Comparison of ENCODE assay signal across 10 cellular contexts in the genomic region with DNA sequence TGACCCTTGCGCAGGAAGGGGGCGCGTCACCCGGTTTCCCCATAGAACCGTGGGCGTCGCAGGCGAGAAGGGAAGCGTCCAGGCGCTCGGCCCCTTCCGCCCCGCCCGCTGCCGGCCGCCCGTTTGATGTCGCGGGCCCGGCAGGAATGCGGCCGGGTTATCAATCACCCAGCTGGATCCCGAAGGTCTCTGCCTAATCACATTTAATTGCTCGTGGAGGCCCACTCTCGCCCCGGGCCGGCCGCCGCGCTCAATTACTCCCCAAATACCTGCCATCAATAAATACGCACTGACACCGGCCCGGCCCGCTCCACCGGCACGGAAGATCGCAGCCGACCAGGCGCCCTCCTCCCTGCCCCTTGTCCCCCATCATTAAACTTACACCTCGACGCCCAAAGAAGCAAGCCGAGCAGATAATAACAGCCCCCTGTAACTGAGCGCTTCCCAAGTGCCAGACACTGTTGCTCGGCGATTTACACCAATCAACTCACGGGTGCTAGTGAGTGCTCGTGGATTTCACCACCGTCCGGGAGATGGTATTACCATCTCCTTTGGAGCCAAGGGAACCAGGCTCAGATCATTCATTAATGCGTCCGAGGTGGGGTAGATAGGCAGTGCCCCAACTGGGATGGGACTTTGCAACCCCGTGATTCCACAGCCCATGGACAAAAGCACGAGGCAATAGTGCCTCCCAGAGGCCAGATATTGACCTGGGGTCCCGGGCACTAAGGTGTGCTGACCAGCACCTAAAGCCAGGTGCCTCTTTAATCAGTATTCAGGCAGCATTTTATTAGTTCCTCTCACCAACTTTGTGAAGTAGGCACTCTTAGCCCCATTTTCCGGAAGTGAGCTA. TPM values are rescaled to one million over a fixed set of nuclear protein-coding genes. Genes with fewer than 3 reads are reported as not detected.
A peak's percentile ranks its signal among the peaks of the same experiment; 100 is the strongest.
DNase-seq lines count a peak whose midpoint lies in the region; ATAC-seq, FAIRE-seq and TF ChIP-seq lines count a peak whose summit lies in the region.
"Had no signal": no experiment of that assay in that cellular context is flagged by ENCODE, and none has a peak within 500 bp of the region (broad histone marks: within the 10 kb centered on the region; RNA-seq: fewer than 3 reads in every experiment).

No MANE protein-coding gene starts in this region.

- H2AFZ ChIP-seq in GM23248 = peak overlapping the region; percentile 54
- H2AFZ ChIP-seq in PC-3 (ENCODE audit: low read length) = peak overlapping the region; percentile 86

- no peaks in the 10 kb centered on the region for H3K9me3 ChIP-seq in GM23248 (ENCODE audit: low read depth)
- H3K9me3 ChIP-seq in PC-3 (ENCODE audit: low read length) = no peaks in the 10 kb centered on the region
- no peaks in the 10 kb centered on the region for H3K9me3 ChIP-seq in psoas muscle

- BruUV-seq in PC-3 (replicated peaks; lab: Mats Ljungman, UMichigan) = no TSS peak

- in situ Hi-C loops in GM23248 (cut with MboI) = no loop called here

- peaks cover 41% of the 10 kb centered on the region for H3K27me3 ChIP-seq in GM23248 (replicated peaks; ENCODE audit: insufficient read depth)
- peaks cover 7% of the 10 kb centered on the region; the same call in 1 of the 2 replicates for H3K27me3 ChIP-seq in PC-3 (ENCODE audit: low read length)
- peaks cover 9 to 69% (median 31%) of the 10 kb centered on the region in 3 donors for H3K27me3 ChIP-seq in psoas muscle (ENCODE audit: insufficient read depth in 3 of 3, low read length in 2 of 3)

- H3F3A ChIP-seq in GM23248 (ENCODE audit: insufficient read depth) = no peaks in the 10 kb centered on the region
- H3F3A ChIP-seq in PC-3 (ENCODE audit: low read length, unreplicated experiment) = no peaks in the 10 kb centered on the region

- H3K79me2 ChIP-seq in GM23248 (ENCODE audit: insufficient read depth) (no peaks in the 10 kb centered on the region), PC-3 (ENCODE audit: low read length) (no peaks in the 10 kb centered on the region)

- DNase-seq in GM23248 = peak; percentile 57
- peak; percentile 62 for DNase-seq in PC-3
- no peak for DNase-seq in fibroblast of mammary gland (ENCODE audit: low read depth)
- no peak for DNase-seq in psoas muscle
- DNase-seq in GM12891 (ENCODE audit: insufficient read length, low spot score) = no peak
- no peak for DNase-seq in NCI-H2196 treated with DMSO at 0.1 percent for 48 hours (lab: John Stamatoyannopoulos, UW; ENCODE audit: unreplicated experiment)
- no peak for DNase-seq in NOMO-1 treated with dmso at 0.1 percent for 144 hours (lab: John Stamatoyannopoulos, UW; ENCODE audit: unreplicated experiment)
- DNase-seq: NCI-H226; stimulated activated naive CD4-positive, alpha-beta T cell treated with Interleukin-2 at 50 U/mL for 16 hours had no signal

- 5 to 7% methylated on average over 49 to 55 of the region's 55 CpGs for WGBS in GM23248 (ENCODE audit: low coverage in 1 of 2, low lambda C conversion rate in 2 of 2, missing lambda C conversion rate in 2 of 2), 2 experiments
- WGBS in psoas muscle, 3 donors = 3 to 4% (median 4%) methylated on average over 55 of the region's 55 CpGs

- H3K27ac ChIP-seq in GM23248 = no peak overlapping the region
- H3K27ac ChIP-seq in PC-3 (ENCODE audit: low read length) = no peak overlapping the region
- H3K27ac ChIP-seq in psoas muscle = no peak overlapping the region

- H3K4me3 ChIP-seq in GM23248 (peak overlapping the region; percentile 58), PC-3 (ENCODE audit: low read length) (peak overlapping the region; percentile 70), fibroblast of mammary gland (ENCODE audit: control insufficient read depth, low read depth, low read length) (no peak overlapping the region), psoas muscle (peak overlapping the region; percentile 39)

- H3K36me3 ChIP-seq in GM23248 (ENCODE audit: low read depth) (no peaks in the 10 kb centered on the region), PC-3 (ENCODE audit: low read depth, low read length) (no peaks in the 10 kb centered on the region), psoas muscle (ENCODE audit: insufficient read depth in 1 of 2, low read depth in 1 of 2) (no peaks in the 10 kb centered on the region)

- intact Hi-C loops in PC-3 (cut with micrococcal nuclease) = loop anchor here (2.0 kb wide), 1 partner anchor 317 kb away; no protein-coding TSS in a partner anchor
- intact Hi-C loops in psoas muscle (cut with DNase I) = loop anchor here (2.0 to 10.0 kb wide), 3 partner anchors 317 to 411 kb away; no protein-coding TSS in a partner anchor

- CTCF ChIA-PET in PC-3 (lab: Charles Lee) = no interaction called here

- peak overlapping the region; percentile 43 for H3K4me2 ChIP-seq in GM23248 (ENCODE audit: unreplicated experiment)
- peak overlapping the region; percentile 87 for H3K4me2 ChIP-seq in PC-3 (ENCODE audit: low read length)

- H3K9ac ChIP-seq in GM23248 = no peak overlapping the region
- no peak overlapping the region for H3K9ac ChIP-seq in PC-3 (ENCODE audit: low read length)

- ATAC-seq in PC-3 (peak; percentile 57; the same call in 1 of the 2 replicates), psoas muscle (peak in 3 of 4 donors; percentile 71 to 80 (median 71)), HG03342 (IDR thresholded peaks at IDR 0.05; ENCODE audit: unreplicated experiment) (no peak)

- H3K4me1 ChIP-seq in GM23248 (ENCODE audit: insufficient read depth) (peaks cover 21% of the 10 kb centered on the region), PC-3 (ENCODE audit: insufficient read depth, low read length) (no peaks in the 10 kb centered on the region), psoas muscle (no peaks in the 10 kb centered on the region)

- H4K20me1 ChIP-seq in GM23248 (ENCODE audit: insufficient read depth) = no peaks in the 10 kb centered on the region
- H4K20me1 ChIP-seq in PC-3 (ENCODE audit: low read length) = no peaks in the 10 kb centered on the region

- POLR2A ChIA-PET in PC-3 (lab: Charles Lee; ENCODE audit: unreplicated experiment) = no interaction called here

- no peak for FAIRE-seq in GM12891 (lab: Jason Lieb, UNC)

- TF ChIP-seq CTCF in PC-3 (conservative IDR thresholded peaks at IDR 0.05; ENCODE audit: low read depth, low read length) = peak; percentile 71
- TF ChIP-seq CTCF in fibroblast of mammary gland (conservative IDR thresholded peaks at IDR 0.05; ENCODE audit: control insufficient read depth, insufficient read depth, low read depth, low read length) = peak; percentile 28
- peak; percentile 41 for TF ChIP-seq CTCF in psoas muscle (IDR thresholded peaks at IDR 0.05)

- H3K9me2 ChIP-seq in GM23248 (ENCODE audit: insufficient read depth) (no peaks in the 10 kb centered on the region), PC-3 (replicated peaks; ENCODE audit: low read length) (no peaks in the 10 kb centered on the region)

- no peak for TF ChIP-seq POLR2A in GM12891 (IDR thresholded peaks at IDR 0.05; ENCODE audit: low read depth, low read length)

TF ChIP-seq in GM12891, 5 proteins besides CTCF, POLR2A, EP300 and RAD21:
- no peak for TF ChIP-seq POU2F2 (IDR thresholded peaks at IDR 0.05; ENCODE audit: low read depth, low read length)
- no peak for TF ChIP-seq SPI1 (IDR thresholded peaks at IDR 0.05; ENCODE audit: low read depth, low read length)
- no peak for TF ChIP-seq POLR2AphosphoS5 (IDR thresholded peaks at IDR 0.05; ENCODE audit: low read depth, low read length)
- TF ChIP-seq PAX5 (IDR thresholded peaks at IDR 0.05; ENCODE audit: insufficient read depth, low read length, severe bottlenecking) = no peak
- no peak for TF ChIP-seq TAF1 (IDR thresholded peaks at IDR 0.05; ENCODE audit: low read depth, low read length)

RNA-seq across cellular contexts. Expression of a gene that starts 11.3 kb away (rescaled TPM):
- 2.4 and 3.0 TPM in 2 replicates for total RNA-seq in GM23248 (2014; rRNA removed; shearing (Covaris generic))
- 2.4 and 2.5 TPM in 2 replicates for polyA plus RNA-seq in GM23248 (2016; fragmentation: Nextera tagmentation; extraction: Ambion mirVana)
- 4.1 and 4.9 TPM in 2 replicates for total RNA-seq in PC-3 (2014; rRNA removed)
- total RNA-seq in psoas muscle = 1 to 10 TPM; 1.6 to 3.6 (median 2.0) TPM
- 1 to 10 TPM in 2 of 3 donors, under 1 TPM in 1; 0.90 to 1.4 (median 1.2) TPM for polyA plus RNA-seq in psoas muscle
- polyA plus RNA-seq in GM12891 (2012; ENCODE audit: low read depth, missing spikeins) = not detected

Comparison
In these comparisons a context has a peak if more than half of its experiments do, and no peak if none do; other contexts are left out.
1. DNase-seq: peak in GM23248 (single experiment) and PC-3 (single experiment); none in fibroblast of mammary gland (single experiment), psoas muscle (0 of 2), GM12891 (single experiment), NCI-H2196 treated with DMSO at 0.1 percent for 48 hours (single experiment) and NOMO-1 treated with dmso at 0.1 percent for 144 hours (single experiment).
2. Peak in every context shown above with its lines, with median percentiles within 50 percentile points of each other: CTCF ChIP-seq.